In the genomic region with DNA sequence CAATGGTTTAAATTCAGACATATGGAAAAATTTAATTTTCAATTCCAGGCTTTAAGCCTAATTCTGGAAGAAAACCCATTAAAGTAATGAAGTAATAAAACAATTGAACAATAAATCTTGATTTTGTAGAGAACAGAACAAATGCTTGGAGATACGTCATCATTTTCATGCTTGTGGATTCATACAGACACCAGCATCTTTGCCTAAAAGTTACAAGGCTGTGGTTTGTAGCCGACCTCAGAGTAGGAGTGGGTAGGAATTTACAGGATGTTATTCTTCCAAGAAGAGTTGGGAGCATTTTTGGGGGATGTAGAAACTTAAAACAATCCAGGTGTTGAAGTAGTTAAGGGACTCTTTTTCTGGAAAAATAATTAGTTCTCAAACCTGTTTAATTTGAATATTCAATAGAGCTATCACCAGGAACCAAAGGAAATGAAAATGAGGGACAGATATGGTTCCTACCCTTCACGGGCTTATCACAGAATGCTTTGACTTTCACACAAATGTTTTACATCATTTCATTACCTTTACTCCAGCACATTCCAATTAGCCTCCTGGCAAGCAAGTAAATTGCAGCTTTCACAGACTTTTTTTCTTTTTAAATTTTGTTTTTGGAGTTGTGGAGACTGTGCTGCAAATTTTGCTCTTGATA, we compare ENCODE assay signal across 21 cellular contexts. TPM values are rescaled to one million over a fixed set of nuclear protein-coding genes. Genes with fewer than 3 reads are reported as not detected.
DNase-seq lines count a peak whose midpoint lies in the region; ATAC-seq and TF ChIP-seq lines count a peak whose summit lies in the region.
"Had no signal": no experiment of that assay in that cellular context is flagged by ENCODE, and none has a peak within 500 bp of the region (broad histone marks: within the 10 kb centered on the region; RNA-seq: fewer than 3 reads in every experiment).

No MANE protein-coding gene starts in this region.

- H2AFZ ChIP-seq in mammary epithelial cell (ENCODE audit: low read depth, low read length) (no peak overlapping the region), MM.1S (ENCODE audit: low read length) (no peak overlapping the region)
- H2AFZ ChIP-seq: neural progenitor cell had no signal

- H3K4me1 Mint-ChIP-seq in activated T-cell treated with anti-CD3 and anti-CD28 coated beads, Interleukin-2, amount 50 U/mL, for 4 hours (ENCODE audit: low read depth) = peaks cover 67% of the 10 kb centered on the region
- H3K4me1 Mint-ChIP-seq in stimulated activated memory B cell treated with anti-CD40 and anti-IgM and Interleukin-4, amounts not matched to agents 10 μg/mL and 1 μg/mL and 100 μg/mL, for 72 hours = peaks cover 78% of the 10 kb centered on the region
- peaks cover 62% of the 10 kb centered on the region for H3K4me1 Mint-ChIP-seq in activated naive CD4-positive, alpha-beta T cell treated with anti-CD3 and anti-CD28 coated beads for 36 hours (ENCODE audit: low read depth)

- H3K27ac ChIP-seq in mammary epithelial cell (ENCODE audit: insufficient read depth, low read depth, low read length) (no peak overlapping the region), MM.1S (ENCODE audit: low read length) (no peak overlapping the region)
- H3K27ac ChIP-seq: dorsolateral prefrontal cortex, lower lobe of right lung, neural progenitor cell, upper lobe of left lung had no signal

- no peaks in the 10 kb centered on the region for H4K20me1 ChIP-seq in mammary epithelial cell (ENCODE audit: insufficient read depth, low read length)
- no peaks in the 10 kb centered on the region for H4K20me1 ChIP-seq in MM.1S (ENCODE audit: insufficient read depth, low read length)

- H3K36me3 ChIP-seq in mammary epithelial cell (ENCODE audit: insufficient read depth, low read length) (no peaks in the 10 kb centered on the region), MM.1S (replicated peaks; ENCODE audit: insufficient read depth, low read length) (no peaks in the 10 kb centered on the region)
- H3K36me3 ChIP-seq: lower lobe of right lung, neural progenitor cell, upper lobe of left lung had no signal

- H3K9me3 Mint-ChIP-seq in activated T-cell treated with anti-CD3 and anti-CD28 coated beads, Interleukin-2, amount 50 U/mL, for 4 hours = no peaks in the 10 kb centered on the region
- no peaks in the 10 kb centered on the region for H3K9me3 Mint-ChIP-seq in stimulated activated memory B cell treated with anti-CD40 and anti-IgM and Interleukin-4, amounts not matched to agents 10 μg/mL and 1 μg/mL and 100 μg/mL, for 72 hours
- no peaks in the 10 kb centered on the region for H3K9me3 Mint-ChIP-seq in activated naive CD4-positive, alpha-beta T cell treated with anti-CD3 and anti-CD28 coated beads for 36 hours
- H3K9me3 Mint-ChIP-seq: activated CD4-positive, alpha-beta T cell treated with anti-CD3 and anti-CD28 coated beads, Interleukin-2, amount 10 ng/mL, durations not matched to agents 24 days and 14 days; activated T-helper 2 cell treated with anti-CD3 and anti-CD28 coated beads, Interferon-gamma antibody, Interleukin-2, Interleukin-4, amounts not matched to agents 10 μg/mL and 5 μg/mL and 100 μg/mL, durations not matched to agents 14 hours and 24 hours and 36 hours; neural progenitor cell had no signal

- TF ChIP-seq CTCF in mammary epithelial cell (conservative IDR thresholded peaks at IDR 0.05 in 1 of 2, IDR thresholded peaks at IDR 0.05 in 1 of 2; ENCODE audit: extremely low read depth in 1 of 2, insufficient read depth in 1 of 2, low read depth in 1 of 2, low read length in 2 of 2) = no peak
- no peak for TF ChIP-seq CTCF in MM.1S (IDR thresholded peaks at IDR 0.05; ENCODE audit: low read length)

- H3K79me2 ChIP-seq in mammary epithelial cell (ENCODE audit: insufficient read depth, low read length) (peaks cover 31% of the 10 kb centered on the region), MM.1S (ENCODE audit: low read length) (no peaks in the 10 kb centered on the region)

- H3K27me3 ChIP-seq in mammary epithelial cell (ENCODE audit: insufficient read depth, low read length) = no peaks in the 10 kb centered on the region
- no peaks in the 10 kb centered on the region; the same call in 1 of the 2 replicates for H3K27me3 ChIP-seq in MM.1S (replicated peaks; ENCODE audit: insufficient read depth, low read length)
- H3K27me3 ChIP-seq: dorsolateral prefrontal cortex, neural progenitor cell, upper lobe of left lung had no signal

- in situ Hi-C loops in mammary epithelial cell (cut with MboI; ENCODE audit: low sequenced_read_pairs in 2 of 2) = no loop called here

- CTCF ChIA-PET in mammary epithelial cell (lab: Charles Lee; ENCODE audit: low non-redundant PET) = no interaction called here
- CTCF ChIA-PET in activated naive CD4-positive, alpha-beta T cell treated with anti-CD3 and anti-CD28 coated beads for 36 hours (lab: Charles Lee) = interaction anchor here (0.7 to 1.6 kb wide), 2 partner anchors 365 to 690 kb away, joined by 3 to 4 read pairs; no protein-coding TSS in a partner anchor

- H3K4me1 ChIP-seq in mammary epithelial cell (ENCODE audit: insufficient read depth, low read length) (peaks cover 11% of the 10 kb centered on the region), MM.1S (ENCODE audit: low read length) (peaks cover 3% of the 10 kb centered on the region; the same call in 1 of the 2 replicates)
- H3K4me1 ChIP-seq: neural progenitor cell had no signal

- H3K9ac ChIP-seq in mammary epithelial cell (ENCODE audit: insufficient read depth, low read length) (no peak overlapping the region), MM.1S (ENCODE audit: low read length) (no peak overlapping the region)
- H3K9ac ChIP-seq: neural progenitor cell had no signal

- dilution Hi-C loops in mammary epithelial cell (cut with HindIII; ENCODE audit: low sequenced_read_pairs) = no loop called here

- no peak for ATAC-seq in activated T-cell treated with anti-CD3 and anti-CD28 coated beads, Interleukin-2, amount 50 U/mL, for 4 hours
- no peak for ATAC-seq in stimulated activated memory B cell treated with anti-CD40 and anti-IgM and Interleukin-4, amounts not matched to agents 10 μg/mL and 1 μg/mL and 100 μg/mL, for 72 hours
- ATAC-seq: lower lobe of right lung, right cardiac atrium had no signal

- H3K9me2 ChIP-seq in MM.1S (replicated peaks; ENCODE audit: insufficient read depth, low read length) = no peaks in the 10 kb centered on the region

- no peaks in the 10 kb centered on the region for H3K9me3 ChIP-seq in mammary epithelial cell (replicated peaks; ENCODE audit: insufficient read depth, low read length)
- no peaks in the 10 kb centered on the region for H3K9me3 ChIP-seq in MM.1S (replicated peaks; ENCODE audit: insufficient read depth, low read length)
- H3K9me3 ChIP-seq: lower lobe of right lung, upper lobe of left lung had no signal

- peak overlapping the region; percentile 98 for H3K27ac Mint-ChIP-seq in stimulated activated memory B cell treated with anti-CD40 and anti-IgM and Interleukin-4, amounts not matched to agents 10 μg/mL and 1 μg/mL and 100 μg/mL, for 72 hours
- H3K27ac Mint-ChIP-seq in activated naive CD4-positive, alpha-beta T cell treated with anti-CD3 and anti-CD28 coated beads for 36 hours = no peak overlapping the region
- H3K27ac Mint-ChIP-seq: activated CD4-positive, alpha-beta T cell treated with anti-CD3 and anti-CD28 coated beads, Interleukin-2, amount 10 ng/mL, durations not matched to agents 24 days and 14 days; activated T-helper 2 cell treated with anti-CD3 and anti-CD28 coated beads, Interferon-gamma antibody, Interleukin-2, Interleukin-4, amounts not matched to agents 10 μg/mL and 5 μg/mL and 100 μg/mL, durations not matched to agents 14 hours and 24 hours and 36 hours; neural progenitor cell had no signal

- no TSS peak for BruUV-seq in mammary epithelial cell (replicated peaks; lab: Mats Ljungman, UMichigan)

- H3K27me3 Mint-ChIP-seq in activated T-cell treated with anti-CD3 and anti-CD28 coated beads, Interleukin-2, amount 50 U/mL, for 4 hours (ENCODE audit: low read depth) = peaks cover 11% of the 10 kb centered on the region
- no peaks in the 10 kb centered on the region for H3K27me3 Mint-ChIP-seq in stimulated activated memory B cell treated with anti-CD40 and anti-IgM and Interleukin-4, amounts not matched to agents 10 μg/mL and 1 μg/mL and 100 μg/mL, for 72 hours
- H3K27me3 Mint-ChIP-seq in activated naive CD4-positive, alpha-beta T cell treated with anti-CD3 and anti-CD28 coated beads for 36 hours (ENCODE audit: low read depth) = peaks cover 37% of the 10 kb centered on the region

- peak overlapping the region; percentile 55 for H3K4me3 Mint-ChIP-seq in activated T-cell treated with anti-CD3 and anti-CD28 coated beads, Interleukin-2, amount 50 U/mL, for 4 hours
- peak overlapping the region; percentile 99 for H3K4me3 Mint-ChIP-seq in stimulated activated memory B cell treated with anti-CD40 and anti-IgM and Interleukin-4, amounts not matched to agents 10 μg/mL and 1 μg/mL and 100 μg/mL, for 72 hours
- no peak overlapping the region for H3K4me3 Mint-ChIP-seq in activated naive CD4-positive, alpha-beta T cell treated with anti-CD3 and anti-CD28 coated beads for 36 hours
- H3K4me3 Mint-ChIP-seq: activated CD4-positive, alpha-beta T cell treated with anti-CD3 and anti-CD28 coated beads, Interleukin-2, amount 10 ng/mL, durations not matched to agents 24 days and 14 days; neural progenitor cell had no signal

- H3K4me3 ChIP-seq in mammary epithelial cell (replicated peaks in 1 of 3; ENCODE audit: insufficient read depth in 1 of 3, low read depth in 2 of 3, low read length in 3 of 3) (no peak overlapping the region), MM.1S (ENCODE audit: low read length) (no peak overlapping the region)
- H3K4me3 ChIP-seq: dorsolateral prefrontal cortex, lower lobe of right lung, neural progenitor cell, upper lobe of left lung had no signal

- no peaks in the 10 kb centered on the region for H3F3A ChIP-seq in MM.1S (ENCODE audit: insufficient read depth, low read length)

- intact Hi-C loops in mammary epithelial cell (cut with micrococcal nuclease) = no loop called here
- intact Hi-C loops in activated naive CD4-positive, alpha-beta T cell treated with anti-CD3 and anti-CD28 coated beads for 36 hours (cut with micrococcal nuclease) = loop anchor here (5.0 kb wide), 1 partner anchor 142 kb away; no protein-coding TSS in a partner anchor

- no peak for DNase-seq in activated T-cell treated with anti-CD3 and anti-CD28 coated beads, Interleukin-2, amount 50 U/mL, for 4 hours
- DNase-seq in activated T-cell treated with anti-CD3 and anti-CD28 coated beads, Interleukin-2, amount 50 U/mL, for 48 hours = no peak
- DNase-seq in NCI-H226 (peak; percentile 8), mammary epithelial cell (peak; percentile 36), dedifferentiated amniotic fluid mesenchymal stem cell (ENCODE audit: extremely low spot score) (no peak), MM.1S (no peak)
- DNase-seq in activated naive CD4-positive, alpha-beta T cell treated with anti-CD3 and anti-CD28 coated beads for 36 hours = no peak
- DNase-seq: activated CD4-positive, alpha-beta T cell treated with anti-CD3 and anti-CD28 coated beads, Interleukin-2, amount 10 ng/mL, durations not matched to agents 24 days and 14 days; dorsolateral prefrontal cortex; GF-D8; GOT3; KG1; lower lobe of right lung; NCI-H1694 treated with DMSO at 0.1 percent for 48 hours; right cardiac atrium; stimulated activated CD4-positive, alpha-beta T cell treated with anti-CD3 and anti-CD28 coated beads, Interleukin-2, amount 100 ng/mL, for 48 hours; T-helper 1 cell; upper lobe of left lung had no signal

- H3K4me2 ChIP-seq in mammary epithelial cell (ENCODE audit: insufficient read depth, low read depth, low read length) = peak overlapping the region; percentile 11
- H3K4me2 ChIP-seq in MM.1S (ENCODE audit: low read depth, low read length) = no peak overlapping the region
- H3K4me2 ChIP-seq: neural progenitor cell had no signal

- H3K36me3 Mint-ChIP-seq in activated T-cell treated with anti-CD3 and anti-CD28 coated beads, Interleukin-2, amount 50 U/mL, for 4 hours (ENCODE audit: insufficient read depth) = no peaks in the 10 kb centered on the region
- H3K36me3 Mint-ChIP-seq in stimulated activated memory B cell treated with anti-CD40 and anti-IgM and Interleukin-4, amounts not matched to agents 10 μg/mL and 1 μg/mL and 100 μg/mL, for 72 hours = peaks cover 36% of the 10 kb centered on the region
- peaks cover 2% of the 10 kb centered on the region for H3K36me3 Mint-ChIP-seq in activated naive CD4-positive, alpha-beta T cell treated with anti-CD3 and anti-CD28 coated beads for 36 hours (ENCODE audit: low read depth)

- 2% methylated on average over 3 of the region's 3 CpGs for WGBS in mammary epithelial cell (ENCODE audit: low coverage, missing lambda C conversion rate)

RNA-seq across cellular contexts. Expression of gene PLEKHG1, which starts 35.1 kb away (rescaled TPM):
- total RNA-seq in activated T-cell treated with anti-CD3 and anti-CD28 coated beads, Interleukin-2, amount 50 U/mL, for 4 hours = 1 to 10 TPM; 1.5 to 8.0 (median 3.3) TPM
- 10 to 100 TPM; 35.3 to 63.2 TPM for total RNA-seq in mammary epithelial cell
- polyA plus RNA-seq in mammary epithelial cell = 8.6 TPM
- polyA minus RNA-seq in mammary epithelial cell = 37.3 TPM
- 10 to 100 TPM; 10.8 to 11.1 TPM for total RNA-seq in activated naive CD4-positive, alpha-beta T cell treated with anti-CD3 and anti-CD28 coated beads for 36 hours

Comparison
In these comparisons a context has a peak if more than half of its experiments do, and no peak if none do; other contexts are left out.
1. DNase-seq: peak in NCI-H226 (single experiment) and mammary epithelial cell (single experiment); none in activated T-cell treated with anti-CD3 and anti-CD28 coated beads, Interleukin-2, amount 50 U/mL, for 4 hours (single experiment), activated T-cell treated with anti-CD3 and anti-CD28 coated beads, Interleukin-2, amount 50 U/mL, for 48 hours (0 of 2), dedifferentiated amniotic fluid mesenchymal stem cell (single experiment), activated naive CD4-positive, alpha-beta T cell treated with anti-CD3 and anti-CD28 coated beads for 36 hours (single experiment) and MM.1S (single experiment).